In the genomic region with DNA sequence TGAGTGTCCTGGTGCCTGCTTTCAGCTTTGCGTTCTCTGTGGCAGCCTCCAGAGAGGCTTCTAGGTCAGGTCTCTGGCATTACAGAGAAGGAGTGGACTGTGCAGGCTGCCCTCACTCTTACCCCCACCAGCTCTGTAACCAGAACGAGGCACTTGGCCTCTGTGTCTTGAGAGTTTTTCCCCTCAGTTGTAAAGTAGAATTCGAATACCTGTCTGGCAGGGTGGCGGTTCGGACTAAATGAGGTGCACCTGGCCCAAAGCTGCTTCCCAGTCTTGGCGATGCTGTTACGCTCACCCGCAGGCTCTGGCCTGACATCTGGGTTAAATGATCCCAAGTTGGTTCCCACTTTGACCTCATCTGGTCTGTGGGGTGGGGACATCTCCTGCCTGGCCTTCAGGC, we compare ENCODE assay signal across 20 cellular contexts. TPM values are rescaled to one million over a fixed set of nuclear protein-coding genes. Genes with fewer than 3 reads are reported as not detected.
A peak's percentile ranks its signal among the peaks of the same experiment; 100 is the strongest.
DNase-seq lines count a peak whose midpoint lies in the region; ATAC-seq and TF ChIP-seq lines count a peak whose summit lies in the region.
"Had no signal": no experiment of that assay in that cellular context is flagged by ENCODE, and none has a peak within 500 bp of the region (broad histone marks: within the 10 kb centered on the region; RNA-seq: fewer than 3 reads in every experiment).

No MANE protein-coding gene starts in this region.

- H3K27ac ChIP-seq in cardiac muscle cell (peak overlapping the region; percentile 100), right cardiac atrium (ENCODE audit: low read length) (peak overlapping the region; percentile 96)
- H3K27ac ChIP-seq: C4-2B had no signal

- peaks cover 36% of the 10 kb centered on the region for H3K4me1 Mint-ChIP-seq in T-helper 17 cell

- H3K27ac Mint-ChIP-seq in T-helper 17 cell, result peak overlapping the region; percentile 96
- H3K27ac Mint-ChIP-seq: memory B cell; stimulated activated naive B cell treated with anti-CD40 and anti-IgM and Interleukin-4, amounts not matched to agents 10 μg/mL and 1 μg/mL and 100 μg/mL, for 72 hours had no signal

- no peak for ATAC-seq in left cardiac atrium
- no peak for ATAC-seq in T-helper 17 cell
- no peak for ATAC-seq in right cardiac atrium
- ATAC-seq: activated CD4-positive, CD25-positive, alpha-beta regulatory T cell treated with anti-CD3 and anti-CD28 coated beads, Interleukin-2, amount 50 U/mL, for 24 hours; stimulated activated naive B cell treated with anti-CD40 and anti-IgM and Interleukin-4, amounts not matched to agents 10 μg/mL and 1 μg/mL and 100 μg/mL, for 72 hours had no signal

- WGBS in right cardiac atrium, result 71% methylated on average over 8 of the region's 8 CpGs

- intact Hi-C loops in left cardiac atrium (cut with DNase I), result loop anchor here in 1 of 2 donors (5.0 kb wide), 1 partner anchor 36 kb away; no protein-coding TSS in a partner anchor
- intact Hi-C loops in right cardiac atrium (cut with DNase I), result loop anchor here in 2 of 4 donors (5.0 to 10.0 kb wide), 2 partner anchors 41 to 99 kb away; a partner anchor contains a TSS

- peaks cover 3% of the 10 kb centered on the region for H3K36me3 ChIP-seq in cardiac muscle cell

- TF ChIP-seq CTCF in cardiac muscle cell (IDR thresholded peaks at IDR 0.05; ENCODE audit: low read depth, low read length), result no peak

- H3K4me3 Mint-ChIP-seq in T-helper 17 cell, result no peak overlapping the region
- H3K4me3 Mint-ChIP-seq: activated naive CD8-positive, alpha-beta T cell treated with anti-CD3 and anti-CD28 coated beads for 36 hours; H9; memory B cell; stimulated activated naive B cell treated with anti-CD40 and anti-IgM and Interleukin-4, amounts not matched to agents 10 μg/mL and 1 μg/mL and 100 μg/mL, for 72 hours had no signal

- H3K9me3 ChIP-seq in cardiac muscle cell (ENCODE audit: low read depth) (no peaks in the 10 kb centered on the region), T-helper 17 cell (ENCODE audit: control insufficient read depth, low read length, poor library complexity, severe bottlenecking) (no peaks in the 10 kb centered on the region), right cardiac atrium (ENCODE audit: control insufficient read depth, low read length) (no peaks in the 10 kb centered on the region)
- H3K9me3 ChIP-seq: spleen had no signal

- H3K27me3 ChIP-seq in cardiac muscle cell, result no peaks in the 10 kb centered on the region
- H3K27me3 ChIP-seq in right cardiac atrium (ENCODE audit: control insufficient read depth, insufficient read depth), result no peaks in the 10 kb centered on the region
- H3K27me3 ChIP-seq: spleen had no signal

- H3K4me3 ChIP-seq in cardiac muscle cell (no peak overlapping the region), right cardiac atrium (ENCODE audit: low read length) (no peak overlapping the region)
- H3K4me3 ChIP-seq: spleen had no signal

- DNase-seq in cardiac muscle cell (ENCODE audit: low read depth in 1 of 2, low spot score in 1 of 2), result no peak
- DNase-seq in left cardiac atrium, result no peak
- DNase-seq in T-helper 17 cell, result no peak
- peak in 1 of 3 donors; percentile 45 for DNase-seq in right cardiac atrium
- DNase-seq in NCI-H2227 treated with DMSO at 0.1 percent for 48 hours (lab: John Stamatoyannopoulos, UW), result no peak
- no peak for DNase-seq in Ammon's horn (ENCODE audit: low spot score)
- DNase-seq in pons (ENCODE audit: low spot score), result no peak
- DNase-seq: ACHN; activated naive CD8-positive, alpha-beta T cell treated with anti-CD3 and anti-CD28 coated beads for 36 hours; H9; kidney glomerular epithelial cell; NCI-H1694 treated with DMSO at 0.1 percent for 48 hours; NCI-H774; SIG-M5; spleen; stimulated activated CD4-positive, alpha-beta T cell treated with anti-CD3 and anti-CD28 coated beads, Interleukin-4, amount 100 ng/mL, for 1 hour; stimulated activated naive B cell treated with anti-CD40 and anti-IgM and Interleukin-4, amounts not matched to agents 10 μg/mL and 1 μg/mL and 100 μg/mL, for 72 hours had no signal

- peaks cover 2% of the 10 kb centered on the region for H3K36me3 Mint-ChIP-seq in T-helper 17 cell (ENCODE audit: low read depth)

- H3K27me3 Mint-ChIP-seq in T-helper 17 cell, result no peaks in the 10 kb centered on the region
- H3K27me3 Mint-ChIP-seq: activated naive CD8-positive, alpha-beta T cell treated with anti-CD3 and anti-CD28 coated beads for 36 hours; memory B cell had no signal

- H3K4me1 ChIP-seq in cardiac muscle cell (ENCODE audit: low read depth) (peaks cover 73% of the 10 kb centered on the region), right cardiac atrium (ENCODE audit: control insufficient read depth, insufficient read depth, low read length) (peaks cover 13% of the 10 kb centered on the region)

RNA-seq across cellular contexts. Expression of a gene that starts 40.1 kb away (rescaled TPM):
- total RNA-seq in cardiac muscle cell, result 39.6 and 42.6 TPM in 2 replicates
- polyA plus RNA-seq in cardiac muscle cell, result 21.5 and 29.5 TPM in 2 replicates
- 10 to 100 TPM; 50.4 to 60.5 TPM for total RNA-seq in left cardiac atrium
- total RNA-seq in T-helper 17 cell, result 10 to 100 TPM; 59.5 to 60.4 TPM
- 10 to 100 TPM; 37.9 to 63.8 (median 53.9) TPM for total RNA-seq in right cardiac atrium
- 50.7 TPM for polyA plus RNA-seq in right cardiac atrium

RNA-seq across cellular contexts. Expression of a gene that starts 53.4 kb away (rescaled TPM):
- total RNA-seq in cardiac muscle cell (50.3 and 52.5 TPM in 2 replicates), left cardiac atrium (100 to 1,000 TPM in 1 of 2 donors, 10 to 100 TPM in 1; 82.7 to 108 TPM), T-helper 17 cell (under 1 TPM in 1 of 2 donors, not detected in 1; 0.17 TPM), right cardiac atrium (100 to 1,000 TPM in 3 of 4 donors, 10 to 100 TPM in 1; 96.3 to 126 (median 106) TPM)
- polyA plus RNA-seq in cardiac muscle cell (36.9 and 42.5 TPM in 2 replicates), right cardiac atrium (160 TPM)

Comparison
In these comparisons a context has a peak if more than half of its experiments do, and no peak if none do; other contexts are left out.
1. RNA of a gene that starts 53.4 kb away (total RNA-seq): 96.3 to 126 TPM in right cardiac atrium, 82.7 to 108 TPM in left cardiac atrium and 50.3 to 52.5 TPM in cardiac muscle cell; 0.17 TPM in T-helper 17 cell; every median in the first group is over 10 times any median in the second.